In the genomic region with DNA sequence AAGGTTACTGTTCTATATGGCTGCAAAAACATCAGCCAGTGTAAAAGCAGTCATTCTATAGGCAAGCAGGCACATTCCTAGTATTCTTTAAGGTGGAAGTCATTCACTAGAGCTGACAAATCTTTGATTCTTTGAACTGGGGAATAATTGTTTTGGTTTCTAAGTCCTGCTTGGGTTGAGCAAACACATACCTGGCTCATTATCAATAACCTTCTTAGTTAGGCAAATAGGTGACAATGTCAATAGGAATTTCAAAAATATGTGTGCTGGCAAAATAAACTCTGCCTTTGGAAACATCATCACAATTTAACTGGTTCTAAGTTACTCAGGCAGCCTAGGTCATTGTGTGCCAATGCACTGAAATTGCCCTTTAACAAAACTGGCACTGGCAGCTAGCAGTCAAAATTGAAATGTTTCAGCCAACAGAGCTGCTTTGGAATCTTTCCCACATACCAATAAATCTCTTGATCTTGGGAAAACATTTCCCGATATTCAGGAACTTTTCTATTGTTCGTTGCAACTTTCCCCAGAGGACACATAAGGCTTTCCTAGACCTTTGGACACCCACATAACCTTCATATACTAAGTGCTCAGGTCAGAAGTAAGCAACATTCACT, we compare ENCODE assay signal across 14 cellular contexts.
DNase-seq lines count a peak whose midpoint lies in the region; ATAC-seq and TF ChIP-seq lines count a peak whose summit lies in the region.
"Had no signal": no experiment of that assay in that cellular context is flagged by ENCODE, and none has a peak within 500 bp of the region (broad histone marks: within the 10 kb centered on the region; RNA-seq: fewer than 3 reads in every experiment).

No MANE protein-coding gene starts in this region.

- peaks cover 0 to 9% of the 10 kb centered on the region in 2 donors for H3K4me1 ChIP-seq in lung (ENCODE audit: control insufficient read depth in 2 of 2, insufficient read depth in 2 of 2, low read length in 2 of 2)

- DNase-seq in AG10803 (ENCODE audit: low read depth) (peak; percentile 91), LoVo (ENCODE audit: low spot score) (peak; percentile 27), choroid plexus epithelial cell (ENCODE audit: low read depth) (peak; percentile 29), lung (ENCODE audit: low spot score) (no peak), dedifferentiated amniotic fluid mesenchymal stem cell (ENCODE audit: extremely low spot score) (no peak), NCI-H510A treated with DMSO at 0.1 percent for 48 hours (lab: John Stamatoyannopoulos, UW) (no peak), NCI-H226 (no peak)
- no peak for DNase-seq in activated T-cell treated with anti-CD3 and anti-CD28 coated beads, Interleukin-2, amount 50 U/mL, for 48 hours
- DNase-seq: activated CD4-positive, alpha-beta T cell treated with anti-CD3 and anti-CD28 coated beads, Interleukin-2, amount 10 ng/mL, durations not matched to agents 24 days and 14 days; activated naive CD4-positive, alpha-beta T cell; C1 segment of cervical spinal cord; NCI-H524; SJCRH30; stimulated activated naive B cell treated with anti-CD40 and anti-IgM and Interleukin-4, amounts not matched to agents 10 μg/mL and 1 μg/mL and 100 μg/mL, for 72 hours had no signal

- ATAC-seq in lung (ENCODE audit: insufficient read depth, low FRiP score) = peak; percentile 28
- ATAC-seq: stimulated activated naive B cell treated with anti-CD40 and anti-IgM and Interleukin-4, amounts not matched to agents 10 μg/mL and 1 μg/mL and 100 μg/mL, for 72 hours had no signal

- TF ChIP-seq CTCF in AG10803 (conservative IDR thresholded peaks at IDR 0.05; ENCODE audit: low read length) (no peak), choroid plexus epithelial cell (conservative IDR thresholded peaks at IDR 0.05; ENCODE audit: low read depth, low read length) (no peak), lung (IDR thresholded peaks at IDR 0.05; ENCODE audit: control extremely low read depth, extremely low read depth) (no peak)

- WGBS in lung, 2 donors = 15 to 20% methylated on average over 2 of the region's 2 CpGs

- no peaks in the 10 kb centered on the region for H3K9me3 ChIP-seq in lung (ENCODE audit: control insufficient read depth in 2 of 2, insufficient read depth in 1 of 2, low read length in 1 of 2)

- no peak overlapping the region for H3K27ac ChIP-seq in lung (ENCODE audit: low read depth in 1 of 2, low read length in 1 of 2)
- H3K27ac ChIP-seq: SJCRH30 had no signal

- no peaks in the 10 kb centered on the region for H3K27me3 ChIP-seq in lung (ENCODE audit: control insufficient read depth, insufficient read depth)
- H3K27me3 ChIP-seq: SJCRH30 had no signal

- no peak overlapping the region for H3K4me3 ChIP-seq in AG10803 (ENCODE audit: low read length)
- H3K4me3 ChIP-seq in choroid plexus epithelial cell (ENCODE audit: low read depth, low read length) = no peak overlapping the region
- no peak overlapping the region for H3K4me3 ChIP-seq in lung
- H3K4me3 ChIP-seq: SJCRH30 had no signal

- no peaks in the 10 kb centered on the region for H3K36me3 ChIP-seq in lung (ENCODE audit: control insufficient read depth in 2 of 2, insufficient read depth in 2 of 2, low read length in 2 of 2)
- H3K36me3 ChIP-seq: SJCRH30 had no signal

Comparison
In these comparisons a context has a peak if more than half of its experiments do, and no peak if none do; other contexts are left out.
1. DNase-seq: peak in AG10803 (single experiment), LoVo (single experiment) and choroid plexus epithelial cell (single experiment); none in lung (single experiment), activated T-cell treated with anti-CD3 and anti-CD28 coated beads, Interleukin-2, amount 50 U/mL, for 48 hours (0 of 2), dedifferentiated amniotic fluid mesenchymal stem cell (single experiment), NCI-H510A treated with DMSO at 0.1 percent for 48 hours (single experiment) and NCI-H226 (single experiment).